In genomic region chr1:27912429-27912828, GRCh38 we compare ENCODE assay signal across 17 cellular contexts. TPM values are rescaled to one million over a fixed set of nuclear protein-coding genes. Genes with fewer than 3 reads are reported as not detected.
A peak's percentile ranks its signal among the peaks of the same experiment; 100 is the strongest.
DNase-seq lines count a peak whose midpoint lies in the region; ATAC-seq and TF ChIP-seq lines count a peak whose summit lies in the region.
"Had no signal": no experiment of that assay in that cellular context is flagged by ENCODE, and none has a peak within 500 bp of the region (broad histone marks: within the 10 kb centered on the region; RNA-seq: fewer than 3 reads in every experiment).

No MANE protein-coding gene starts in this region.

- H3K9me3 Mint-ChIP-seq in CD4-positive, CD25-positive, alpha-beta regulatory T cell = peaks cover 0 to 2% (median 0%) of the 10 kb centered on the region in 7 donors
- no peaks in the 10 kb centered on the region for H3K9me3 Mint-ChIP-seq in Caco-2 (ENCODE audit: unreplicated experiment)
- peaks cover 4% of the 10 kb centered on the region for H3K9me3 Mint-ChIP-seq in T-helper 2 cell treated with Interferon-gamma antibody and Interleukin-4, amounts not matched to agents 5 μg/mL and 100 μg/mL, for 36 hours
- no peaks in the 10 kb centered on the region for H3K9me3 Mint-ChIP-seq in immature natural killer cell
- H3K9me3 Mint-ChIP-seq: stimulated activated memory B cell treated with anti-CD40 and anti-IgM and Interleukin-4, amounts not matched to agents 10 μg/mL and 1 μg/mL and 100 μg/mL, for 72 hours had no signal

- ATAC-seq in CD4-positive, CD25-positive, alpha-beta regulatory T cell (ENCODE audit: low read depth in 2 of 2) = no peak
- ATAC-seq in heart left ventricle = no peak
- ATAC-seq: gastroesophageal sphincter; stimulated activated memory B cell treated with anti-CD40 and anti-IgM and Interleukin-4, amounts not matched to agents 10 μg/mL and 1 μg/mL and 100 μg/mL, for 72 hours had no signal

- TF ChIP-seq CTCF in Caco-2 (IDR thresholded peaks at IDR 0.05; ENCODE audit: insufficient read depth in 1 of 2, low read depth in 1 of 2, low read length in 1 of 2, severe bottlenecking in 1 of 2, unreplicated experiment in 1 of 2) (no peak), mammary epithelial cell (conservative IDR thresholded peaks at IDR 0.05 in 1 of 2, IDR thresholded peaks at IDR 0.05 in 1 of 2; ENCODE audit: extremely low read depth in 1 of 2, insufficient read depth in 1 of 2, low read depth in 1 of 2, low read length in 2 of 2) (no peak), heart left ventricle (IDR thresholded peaks at IDR 0.05) (no peak)

- dilution Hi-C loops in mammary epithelial cell (cut with HindIII; ENCODE audit: low sequenced_read_pairs) = no loop called here

- peaks cover 23% of the 10 kb centered on the region for H3K36me3 Mint-ChIP-seq in CD4-positive, CD25-positive, alpha-beta regulatory T cell
- H3K36me3 Mint-ChIP-seq in Caco-2 (ENCODE audit: insufficient read depth, unreplicated experiment) (peaks cover 44% of the 10 kb centered on the region), immature natural killer cell (peaks cover 2 to 14% (median 6%) of the 10 kb centered on the region in 3 donors)
- peaks cover 29% of the 10 kb centered on the region for H3K36me3 Mint-ChIP-seq in T-helper 2 cell treated with Interferon-gamma antibody and Interleukin-4, amounts not matched to agents 5 μg/mL and 100 μg/mL, for 36 hours (ENCODE audit: low read depth)

- peak overlapping the region; percentile 46 to 84 (median 68) for H3K4me3 Mint-ChIP-seq in CD4-positive, CD25-positive, alpha-beta regulatory T cell
- H3K4me3 Mint-ChIP-seq in Caco-2 (ENCODE audit: unreplicated experiment) = no peak overlapping the region
- peak overlapping the region; percentile 51 for H3K4me3 Mint-ChIP-seq in T-helper 2 cell treated with Interferon-gamma antibody and Interleukin-4, amounts not matched to agents 5 μg/mL and 100 μg/mL, for 36 hours
- H3K4me3 Mint-ChIP-seq in immature natural killer cell = peak overlapping the region; percentile 5 to 60 (median 42)

- peaks cover 2% of the 10 kb centered on the region for H3K27me3 Mint-ChIP-seq in CD4-positive, CD25-positive, alpha-beta regulatory T cell
- H3K27me3 Mint-ChIP-seq in Caco-2 (ENCODE audit: insufficient read depth, unreplicated experiment) (no peaks in the 10 kb centered on the region), immature natural killer cell (ENCODE audit: low read depth in 3 of 3) (peaks cover 0 to 12% (median 7%) of the 10 kb centered on the region in 3 donors)
- H3K27me3 Mint-ChIP-seq in T-helper 2 cell treated with Interferon-gamma antibody and Interleukin-4, amounts not matched to agents 5 μg/mL and 100 μg/mL, for 36 hours (ENCODE audit: low read depth) = peaks cover 2% of the 10 kb centered on the region
- H3K27me3 Mint-ChIP-seq: stimulated activated memory B cell treated with anti-CD40 and anti-IgM and Interleukin-4, amounts not matched to agents 10 μg/mL and 1 μg/mL and 100 μg/mL, for 72 hours had no signal

- peaks cover 31% of the 10 kb centered on the region for H3K79me2 ChIP-seq in mammary epithelial cell (ENCODE audit: insufficient read depth, low read length)

- H3K27ac ChIP-seq in CD4-positive, CD25-positive, alpha-beta regulatory T cell (ENCODE audit: insufficient read depth, low read length, poor library complexity, severe bottlenecking) = no peak overlapping the region
- H3K27ac ChIP-seq in mammary epithelial cell (ENCODE audit: insufficient read depth, low read depth, low read length) (no peak overlapping the region), heart left ventricle (no peak overlapping the region)
- H3K27ac ChIP-seq: gastroesophageal sphincter, SK-N-MC had no signal

- CTCF ChIA-PET in Caco-2 (lab: Charles Lee) = no interaction called here
- CTCF ChIA-PET in mammary epithelial cell (lab: Charles Lee; ENCODE audit: low non-redundant PET) = no interaction called here

- intact Hi-C loops in Caco-2 (cut with micrococcal nuclease; ENCODE audit: unreplicated experiment) (no loop called here), mammary epithelial cell (cut with micrococcal nuclease) (no loop called here), heart left ventricle (cut with DNase I) (no loop called here)

- H3K27ac Mint-ChIP-seq in CD4-positive, CD25-positive, alpha-beta regulatory T cell = peak overlapping the region; percentile 52 to 100 (median 63)
- H3K27ac Mint-ChIP-seq in Caco-2 (ENCODE audit: unreplicated experiment) = no peak overlapping the region
- peak overlapping the region; percentile 72 for H3K27ac Mint-ChIP-seq in T-helper 2 cell treated with Interferon-gamma antibody and Interleukin-4, amounts not matched to agents 5 μg/mL and 100 μg/mL, for 36 hours
- peak overlapping the region; percentile 55 to 82 (median 57) for H3K27ac Mint-ChIP-seq in immature natural killer cell

- no peaks in the 10 kb centered on the region for H3K9me3 ChIP-seq in CD4-positive, CD25-positive, alpha-beta regulatory T cell (ENCODE audit: control insufficient read depth in 2 of 2, low read length in 2 of 2)
- no peaks in the 10 kb centered on the region for H3K9me3 ChIP-seq in Caco-2
- H3K9me3 ChIP-seq in mammary epithelial cell (replicated peaks; ENCODE audit: insufficient read depth, low read length) = no peaks in the 10 kb centered on the region
- H3K9me3 ChIP-seq in heart left ventricle = peaks cover 0 to 10% (median 6%) of the 10 kb centered on the region in 12 donors

- no peaks in the 10 kb centered on the region for H3K27me3 ChIP-seq in CD4-positive, CD25-positive, alpha-beta regulatory T cell (ENCODE audit: control insufficient read depth, insufficient read depth, low read length)
- H3K27me3 ChIP-seq in Caco-2 (replicated peaks; ENCODE audit: control insufficient read depth, insufficient read depth, low read length) = no peaks in the 10 kb centered on the region
- no peaks in the 10 kb centered on the region for H3K27me3 ChIP-seq in mammary epithelial cell (ENCODE audit: insufficient read depth, low read length)
- H3K27me3 ChIP-seq in heart left ventricle = no peaks in the 10 kb centered on the region
- H3K27me3 ChIP-seq: gastroesophageal sphincter had no signal

- no peak for TF ChIP-seq POLR2A in heart left ventricle (IDR thresholded peaks at IDR 0.05)

- no peak overlapping the region for H3K4me3 ChIP-seq in CD4-positive, CD25-positive, alpha-beta regulatory T cell (ENCODE audit: low read depth, low read length)
- no peak overlapping the region for H3K4me3 ChIP-seq in Caco-2 (ENCODE audit: low read depth, low read length)
- no peak overlapping the region for H3K4me3 ChIP-seq in mammary epithelial cell (replicated peaks in 1 of 3; ENCODE audit: insufficient read depth in 1 of 3, low read depth in 2 of 3, low read length in 3 of 3)
- no peak overlapping the region for H3K4me3 ChIP-seq in heart left ventricle
- H3K4me3 ChIP-seq: gastroesophageal sphincter, SK-N-MC had no signal

- no peak overlapping the region for H3K4me2 ChIP-seq in mammary epithelial cell (ENCODE audit: insufficient read depth, low read depth, low read length)

- no peak overlapping the region for H2AFZ ChIP-seq in mammary epithelial cell (ENCODE audit: low read depth, low read length)

- POLR2A ChIA-PET in Caco-2 (lab: Charles Lee) = no interaction called here

- peaks cover 0 to 41% (median 22%) of the 10 kb centered on the region in 4 donors for H3K4me1 Mint-ChIP-seq in CD4-positive, CD25-positive, alpha-beta regulatory T cell
- H3K4me1 Mint-ChIP-seq in Caco-2 (ENCODE audit: low read depth, unreplicated experiment) = no peaks in the 10 kb centered on the region
- peaks cover 12% of the 10 kb centered on the region for H3K4me1 Mint-ChIP-seq in T-helper 2 cell treated with Interferon-gamma antibody and Interleukin-4, amounts not matched to agents 5 μg/mL and 100 μg/mL, for 36 hours (ENCODE audit: low read depth)
- peaks cover 20 to 27% of the 10 kb centered on the region in 2 donors for H3K4me1 Mint-ChIP-seq in immature natural killer cell

- peak in 1 of 3 donors; percentile 60 for DNase-seq in CD4-positive, CD25-positive, alpha-beta regulatory T cell
- DNase-seq in Caco-2 (no peak), immature natural killer cell (no peak), UCSD-AML1 (lab: John Stamatoyannopoulos, UW; ENCODE audit: unreplicated experiment) (no peak), mammary epithelial cell (no peak), heart left ventricle (no peak)
- peak; percentile 27 for DNase-seq in T-helper 2 cell treated with Interferon-gamma antibody and Interleukin-4, amounts not matched to agents 5 μg/mL and 100 μg/mL, for 36 hours (ENCODE audit: low spot score)
- DNase-seq in effector CD8-positive, alpha-beta T cell (lab: John Stamatoyannopoulos, UW) = no peak
- DNase-seq: aorta, MM.1S, NCI-H2029, NCI-H524, trophoblast cell had no signal

- 100% methylated on average over 1 of the region's 1 CpG for WGBS in mammary epithelial cell (ENCODE audit: low coverage, missing lambda C conversion rate)
- 88 to 100% (median 95%) methylated on average over 1 of the region's 1 CpG for WGBS in heart left ventricle, 4 donors

- peaks cover 42% of the 10 kb centered on the region for H3K36me3 ChIP-seq in CD4-positive, CD25-positive, alpha-beta regulatory T cell (ENCODE audit: control insufficient read depth, insufficient read depth, low read length)
- no peaks in the 10 kb centered on the region; the same call in 1 of the 2 replicates for H3K36me3 ChIP-seq in Caco-2 (ENCODE audit: control insufficient read depth, insufficient read depth, low read length)
- peaks cover 4% of the 10 kb centered on the region for H3K36me3 ChIP-seq in mammary epithelial cell (ENCODE audit: insufficient read depth, low read length)
- H3K36me3 ChIP-seq in heart left ventricle = peaks cover 0 to 54% (median 40%) of the 10 kb centered on the region in 9 donors

- in situ Hi-C loops in mammary epithelial cell (cut with MboI; ENCODE audit: low sequenced_read_pairs in 2 of 2) = no loop called here

- BruUV-seq in Caco-2 (replicated peaks; lab: Mats Ljungman, UMichigan) = TSS peak; percentile 9
- BruUV-seq in mammary epithelial cell (replicated peaks; lab: Mats Ljungman, UMichigan) = no TSS peak

- H3K4me1 ChIP-seq in CD4-positive, CD25-positive, alpha-beta regulatory T cell (ENCODE audit: control insufficient read depth, insufficient read depth, low read length, poor library complexity, severe bottlenecking) = peaks cover 12% of the 10 kb centered on the region
- H3K4me1 ChIP-seq in Caco-2 (no peaks in the 10 kb centered on the region), mammary epithelial cell (ENCODE audit: insufficient read depth, low read length) (peaks cover 7% of the 10 kb centered on the region), heart left ventricle (peaks cover 0 to 21% (median 7%) of the 10 kb centered on the region in 12 donors)

- H4K20me1 ChIP-seq in mammary epithelial cell (ENCODE audit: insufficient read depth, low read length) = no peaks in the 10 kb centered on the region

- no peak overlapping the region for H3K9ac ChIP-seq in mammary epithelial cell (ENCODE audit: insufficient read depth, low read length)

RNA-seq across cellular contexts. Expression of gene RPA2, which starts 1.9 kb away (rescaled TPM):
- total RNA-seq in CD4-positive, CD25-positive, alpha-beta regulatory T cell = 36.6 TPM
- polyA plus RNA-seq in CD4-positive, CD25-positive, alpha-beta regulatory T cell = 100 to 1,000 TPM; 199 to 237 (median 206) TPM
- total RNA-seq in Caco-2 (2022) (56.1 and 71.0 TPM in 2 replicates), mammary epithelial cell (10 to 100 TPM; 27.7 to 30.8 TPM), heart left ventricle (10 to 100 TPM; 14.6 to 57.4 (median 27.1) TPM)
- polyA plus RNA-seq in immature natural killer cell (100 to 1,000 TPM; 258 to 407 (median 270) TPM), mammary epithelial cell (39.7 TPM), heart left ventricle (10 to 100 TPM; 21.6 to 39.8 TPM)
- 6.7 TPM for polyA minus RNA-seq in mammary epithelial cell

RNA-seq across cellular contexts. Expression of gene SMPDL3B, which starts 22.4 kb away (rescaled TPM):
- total RNA-seq in CD4-positive, CD25-positive, alpha-beta regulatory T cell = 0.32 TPM
- polyA plus RNA-seq in CD4-positive, CD25-positive, alpha-beta regulatory T cell = under 1 TPM in 2 of 4 donors, not detected in 2; 0.24 to 0.50 TPM
- total RNA-seq in Caco-2 (2022) (11.3 and 11.7 TPM in 2 replicates), mammary epithelial cell (10 to 100 TPM in 1 of 2 donors, 1 to 10 TPM in 1; 3.6 to 10.8 TPM), heart left ventricle (1 to 10 TPM in 1 of 9 donors, not detected in 8; 2.2 TPM)
- polyA plus RNA-seq in immature natural killer cell (1 to 10 TPM in 1 of 3 donors, under 1 TPM in 1, not detected in 1; 0.71 to 2.3 TPM), mammary epithelial cell (13.9 TPM), heart left ventricle (under 1 TPM in 1 of 2 donors, not detected in 1; 0.08 TPM)
- polyA minus RNA-seq in mammary epithelial cell = 3.0 TPM

RNA-seq across cellular contexts. Expression of gene THEMIS2, which starts 40.1 kb away (rescaled TPM):
- total RNA-seq in CD4-positive, CD25-positive, alpha-beta regulatory T cell = 57.1 TPM
- 10 to 100 TPM; 37.9 to 69.9 (median 60.5) TPM for polyA plus RNA-seq in CD4-positive, CD25-positive, alpha-beta regulatory T cell
- total RNA-seq in Caco-2 (2022) (0.51 and 0.59 TPM in 2 replicates), mammary epithelial cell (1 to 10 TPM; 3.7 to 4.2 TPM), heart left ventricle (10 to 100 TPM in 3 of 9 donors, 1 to 10 TPM in 6; 1.7 to 50.8 (median 6.1) TPM)
- polyA plus RNA-seq in immature natural killer cell (100 to 1,000 TPM in 2 of 3 donors, 10 to 100 TPM in 1; 93.2 to 146 (median 101) TPM), mammary epithelial cell (1.8 TPM), heart left ventricle (1 to 10 TPM; 3.4 to 7.3 TPM)
- polyA minus RNA-seq in mammary epithelial cell = 3.4 TPM

RNA-seq across cellular contexts. Expression of gene XKR8, which starts 47.3 kb away (rescaled TPM):
- total RNA-seq in CD4-positive, CD25-positive, alpha-beta regulatory T cell = 9.1 TPM
- polyA plus RNA-seq in CD4-positive, CD25-positive, alpha-beta regulatory T cell = 10 to 100 TPM; 10.3 to 20.3 (median 17.9) TPM
- total RNA-seq in Caco-2 (2022) = 8.9 and 10.4 TPM in 2 replicates
- polyA plus RNA-seq in immature natural killer cell = 10 to 100 TPM; 27.7 to 39.2 (median 37.0) TPM
- 1 to 10 TPM; 4.3 to 4.5 TPM for total RNA-seq in mammary epithelial cell
- 5.1 TPM for polyA plus RNA-seq in mammary epithelial cell
- polyA minus RNA-seq in mammary epithelial cell = 2.6 TPM
- total RNA-seq in heart left ventricle = 1 to 10 TPM; 3.3 to 8.1 (median 4.5) TPM
- polyA plus RNA-seq in heart left ventricle = 1 to 10 TPM; 3.4 to 6.3 TPM
- total RNA-seq: H4 had no signal
